Comparison of ENCODE assay signal across 17 cellular contexts in genomic region chr6:128275030-128275429, GRCh38.
A peak's percentile ranks its signal among the peaks of the same experiment; 100 is the strongest.
DNase-seq lines count a peak whose midpoint lies in the region; ATAC-seq and TF ChIP-seq lines count a peak whose summit lies in the region.
"Had no signal": no experiment of that assay in that cellular context is flagged by ENCODE, and none has a peak within 500 bp of the region (broad histone marks: within the 10 kb centered on the region; RNA-seq: fewer than 3 reads in every experiment).

No MANE protein-coding gene starts in this region.

- peaks cover 6% of the 10 kb centered on the region for H3K36me3 Mint-ChIP-seq in nephron progenitor cell (ENCODE audit: low read depth)
- H3K36me3 Mint-ChIP-seq in CD4-positive, alpha-beta T cell (ENCODE audit: low read depth): no peaks in the 10 kb centered on the region
- peaks cover 0 to 6% (median 0%) of the 10 kb centered on the region in 5 donors for H3K36me3 Mint-ChIP-seq in naive thymus-derived CD4-positive, alpha-beta T cell

- intact Hi-C loops in CD4-positive, alpha-beta T cell (cut with DNase I, micrococcal nuclease): no loop called here
- intact Hi-C loops in naive thymus-derived CD4-positive, alpha-beta T cell (cut with micrococcal nuclease): no loop called here

- TF ChIP-seq CTCF in nephron progenitor cell (IDR thresholded peaks at IDR 0.05): no peak
- TF ChIP-seq CTCF in CD4-positive, alpha-beta T cell (IDR thresholded peaks at IDR 0.05): no peak

- H3K9me3 ChIP-seq in CD4-positive, alpha-beta T cell (ENCODE audit: control insufficient read depth, low read length): no peaks in the 10 kb centered on the region
- H3K9me3 ChIP-seq in naive thymus-derived CD4-positive, alpha-beta T cell (ENCODE audit: control insufficient read depth in 2 of 3, low read length in 3 of 3): no peaks in the 10 kb centered on the region
- H3K9me3 ChIP-seq: thyroid gland had no signal

- no peaks in the 10 kb centered on the region for H3K27me3 Mint-ChIP-seq in nephron progenitor cell (ENCODE audit: low read depth, poor library complexity)
- no peaks in the 10 kb centered on the region for H3K27me3 Mint-ChIP-seq in CD4-positive, alpha-beta T cell
- peaks cover 0 to 5% (median 0%) of the 10 kb centered on the region in 5 donors for H3K27me3 Mint-ChIP-seq in naive thymus-derived CD4-positive, alpha-beta T cell

- ATAC-seq in GM18502 (IDR thresholded peaks at IDR 0.05; ENCODE audit: poor library complexity, unreplicated experiment) (no peak), GM21423 (IDR thresholded peaks at IDR 0.05; ENCODE audit: unreplicated experiment) (no peak)
- ATAC-seq in CD4-positive, alpha-beta T cell (ENCODE audit: poor library complexity): no peak
- no peak for ATAC-seq in naive thymus-derived CD4-positive, alpha-beta T cell
- ATAC-seq: left colon had no signal

- H3K4me1 ChIP-seq in naive thymus-derived CD4-positive, alpha-beta T cell (ENCODE audit: control insufficient read depth in 2 of 2, insufficient read depth in 2 of 2, low read length in 2 of 2): no peaks in the 10 kb centered on the region
- H3K4me1 ChIP-seq: thyroid gland had no signal

- H3K9me3 Mint-ChIP-seq in nephron progenitor cell: no peaks in the 10 kb centered on the region
- H3K9me3 Mint-ChIP-seq in CD4-positive, alpha-beta T cell: peaks cover 2% of the 10 kb centered on the region
- peaks cover 0 to 5% (median 0%) of the 10 kb centered on the region in 11 donors for H3K9me3 Mint-ChIP-seq in naive thymus-derived CD4-positive, alpha-beta T cell

- DNase-seq in DMS53 treated with DMSO at 0.1 percent for 48 hours (lab: John Stamatoyannopoulos, UW; ENCODE audit: unreplicated experiment) (peak; percentile 9), NCI-H226 (peak; percentile 52), dermis blood vessel endothelial cell (peak; percentile 58), nephron progenitor cell (no peak)
- no peak for DNase-seq in CD4-positive, alpha-beta T cell
- DNase-seq in naive thymus-derived CD4-positive, alpha-beta T cell: no peak
- DNase-seq: activated CD4-positive, alpha-beta T cell treated with anti-CD3 and anti-CD28 coated beads, Interleukin-2, amount 10 ng/mL, durations not matched to agents 24 days and 14 days; effector memory CD4-positive, alpha-beta T cell; head of caudate nucleus; left colon; NCI-H2081; SIG-M5; stimulated activated CD4-positive, alpha-beta T cell treated with anti-CD3 and anti-CD28 coated beads, Interleukin-2, amount 100 ng/mL, for 24 hours; thyroid gland had no signal

- peaks cover 46% of the 10 kb centered on the region for H3K4me1 Mint-ChIP-seq in nephron progenitor cell
- H3K4me1 Mint-ChIP-seq in CD4-positive, alpha-beta T cell (ENCODE audit: low read depth): no peaks in the 10 kb centered on the region
- peaks cover 0 to 7% (median 0%) of the 10 kb centered on the region in 7 donors for H3K4me1 Mint-ChIP-seq in naive thymus-derived CD4-positive, alpha-beta T cell

- no peaks in the 10 kb centered on the region for H3K27me3 ChIP-seq in CD4-positive, alpha-beta T cell (ENCODE audit: control insufficient read depth, insufficient read depth, low read length)
- H3K27me3 ChIP-seq in naive thymus-derived CD4-positive, alpha-beta T cell (ENCODE audit: control insufficient read depth in 2 of 2, insufficient read depth in 2 of 2, low read length in 2 of 2): no peaks in the 10 kb centered on the region
- H3K27me3 ChIP-seq: thyroid gland had no signal

- no peak overlapping the region for H3K4me3 ChIP-seq in naive thymus-derived CD4-positive, alpha-beta T cell (ENCODE audit: low read length)
- H3K4me3 ChIP-seq: thyroid gland had no signal

- H3K27ac Mint-ChIP-seq in nephron progenitor cell: peak overlapping the region; percentile 59
- no peak overlapping the region for H3K27ac Mint-ChIP-seq in CD4-positive, alpha-beta T cell
- peak overlapping the region in 1 of 9 donors; percentile 8 for H3K27ac Mint-ChIP-seq in naive thymus-derived CD4-positive, alpha-beta T cell
- H3K27ac Mint-ChIP-seq: activated CD4-positive, alpha-beta T cell treated with anti-CD3 and anti-CD28 coated beads, Interleukin-2, amount 10 ng/mL, durations not matched to agents 24 days and 14 days had no signal

- CTCF ChIA-PET in CD4-positive, alpha-beta T cell (lab: Charles Lee): no interaction called here
- CTCF ChIA-PET in naive thymus-derived CD4-positive, alpha-beta T cell (lab: Charles Lee): no interaction called here

- no peak overlapping the region for H3K4me3 Mint-ChIP-seq in nephron progenitor cell
- H3K4me3 Mint-ChIP-seq in CD4-positive, alpha-beta T cell: no peak overlapping the region
- H3K4me3 Mint-ChIP-seq in naive thymus-derived CD4-positive, alpha-beta T cell: no peak overlapping the region
- H3K4me3 Mint-ChIP-seq: activated CD4-positive, alpha-beta T cell treated with anti-CD3 and anti-CD28 coated beads, Interleukin-2, amount 10 ng/mL, durations not matched to agents 24 days and 14 days had no signal

- H3K36me3 ChIP-seq in naive thymus-derived CD4-positive, alpha-beta T cell (ENCODE audit: control insufficient read depth in 2 of 3, insufficient read depth in 3 of 3, low read length in 3 of 3): no peaks in the 10 kb centered on the region
- H3K36me3 ChIP-seq: thyroid gland had no signal

- H3K27ac ChIP-seq in CD4-positive, alpha-beta T cell (ENCODE audit: low read depth, low read length): no peak overlapping the region
- H3K27ac ChIP-seq in naive thymus-derived CD4-positive, alpha-beta T cell (ENCODE audit: low read depth, low read length): no peak overlapping the region
- H3K27ac ChIP-seq: C4-2B, thyroid gland had no signal

- POLR2A ChIA-PET in CD4-positive, alpha-beta T cell (lab: Charles Lee): no interaction called here
- POLR2A ChIA-PET in naive thymus-derived CD4-positive, alpha-beta T cell (lab: Charles Lee): interaction anchor here (0.7 kb wide), 1 partner anchor 200 kb away, joined by 3 read pairs; no protein-coding TSS in a partner anchor

Comparison
In these comparisons a context has a peak if more than half of its experiments do, and no peak if none do; other contexts are left out.
1. DNase-seq: peak in DMS53 treated with DMSO at 0.1 percent for 48 hours (single experiment), NCI-H226 (single experiment) and dermis blood vessel endothelial cell (single experiment); none in nephron progenitor cell (single experiment), CD4-positive, alpha-beta T cell (0 of 10) and naive thymus-derived CD4-positive, alpha-beta T cell (0 of 9).